ENCODE assay signal across 26 cellular contexts in the genomic region with DNA sequence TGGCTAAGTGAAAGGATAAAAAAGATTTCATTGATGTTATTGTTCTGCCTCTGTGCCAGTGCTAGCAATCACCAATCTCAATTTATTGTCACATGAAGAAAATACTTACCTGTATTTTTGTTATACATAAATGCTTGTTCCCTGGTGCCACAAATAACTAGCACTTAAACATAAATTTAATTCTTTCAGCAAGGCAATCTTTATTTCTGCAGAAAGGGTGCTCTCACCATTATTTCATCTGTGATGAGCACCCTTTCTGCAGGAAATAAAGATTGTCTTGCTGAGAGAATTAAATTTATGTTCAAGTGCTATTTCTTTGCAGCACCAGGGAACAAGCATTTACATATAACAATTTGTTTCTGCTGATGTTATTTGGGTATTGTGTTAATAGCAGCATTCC.
A peak's percentile ranks its signal among the peaks of the same experiment; 100 is the strongest.
DNase-seq lines count a peak whose midpoint lies in the region; ATAC-seq, FAIRE-seq and TF ChIP-seq lines count a peak whose summit lies in the region.
"Had no signal": no experiment of that assay in that cellular context is flagged by ENCODE, and none has a peak within 500 bp of the region (broad histone marks: within the 10 kb centered on the region; RNA-seq: fewer than 3 reads in every experiment).

No MANE protein-coding gene starts in this region.

- H3K27me3 ChIP-seq in HCT116 (ENCODE audit: insufficient read depth, low read length) (no peaks in the 10 kb centered on the region), K562 (ENCODE audit: control insufficient read depth in 2 of 2, insufficient read depth in 2 of 2, low read length in 2 of 2) (no peaks in the 10 kb centered on the region; a peak in 1 of 5 replicates)
- H3K27me3 ChIP-seq: BE2C, BLaER1 had no signal

- H3K9me2 ChIP-seq in HCT116 (ENCODE audit: insufficient read depth) = no peaks in the 10 kb centered on the region

- peaks cover 12% of the 10 kb centered on the region for H3K9me3 Mint-ChIP-seq in activated T-cell treated with anti-CD3 and anti-CD28 coated beads, Interleukin-2, amount 50 U/mL, for 24 hours

- no peak overlapping the region for H3K27ac Mint-ChIP-seq in activated T-cell treated with anti-CD3 and anti-CD28 coated beads, Interleukin-2, amount 50 U/mL, for 24 hours
- H3K27ac Mint-ChIP-seq: CD14-positive monocyte; CD4-positive, alpha-beta memory T cell; CD4-positive, CD25-positive, alpha-beta regulatory T cell had no signal

- CTCF ChIA-PET in HCT116 (lab: Charles Lee) (no interaction called here), HEK293 (lab: Yijun Ruan, JAX) (no interaction called here), K562 (lab: Yijun Ruan, JAX; ENCODE audit: low intra/inter-chr PET ratio) (no interaction called here)

- TF ChIP-seq CTCF in HCT116 (IDR thresholded peaks at IDR 0.05 in 2 of 3, conservative IDR thresholded peaks at IDR 0.05 in 1 of 3; ENCODE audit: borderline replicate concordance in 1 of 3, insufficient read depth in 1 of 3, low read depth in 2 of 3, low read length in 2 of 3) (no peak), HEK293 (tag by site-specific recombination; IDR thresholded peaks at IDR 0.05) (no peak), K562 (IDR thresholded peaks at IDR 0.05 in 2 of 3, conservative IDR thresholded peaks at IDR 0.05 in 1 of 3; ENCODE audit: insufficient read depth in 2 of 3, low read depth in 1 of 3, low read length in 3 of 3) (no peak)

- TF ChIP-seq EP300 in K562 (IDR thresholded peaks at IDR 0.05; ENCODE audit: low read length) = no peak

- no peaks in the 10 kb centered on the region for H3K36me3 Mint-ChIP-seq in activated T-cell treated with anti-CD3 and anti-CD28 coated beads, Interleukin-2, amount 50 U/mL, for 24 hours (ENCODE audit: low read depth)
- H3K36me3 Mint-ChIP-seq: CD14-positive monocyte; CD4-positive, alpha-beta memory T cell; CD4-positive, CD25-positive, alpha-beta regulatory T cell had no signal

- FAIRE-seq in K562 (lab: Jason Lieb, UNC) = no peak
- FAIRE-seq: A204.1, GM12878, GM12892, GM18507 had no signal

- H3K9me1 ChIP-seq in K562 (ENCODE audit: control insufficient read depth, insufficient read depth, low read length) = no peaks in the 10 kb centered on the region

- H3K4me3 ChIP-seq in HCT116 (replicated peaks in 1 of 2; ENCODE audit: low read depth in 1 of 2, low read length in 2 of 2) (no peak overlapping the region), HEK293 (ENCODE audit: low read depth, low read length) (no peak overlapping the region), K562 (no peak overlapping the region)
- H3K4me3 ChIP-seq: BLaER1, GM12878 had no signal

- no peaks in the 10 kb centered on the region for H3K4me1 Mint-ChIP-seq in activated T-cell treated with anti-CD3 and anti-CD28 coated beads, Interleukin-2, amount 50 U/mL, for 24 hours (ENCODE audit: low read depth)
- H3K4me1 Mint-ChIP-seq: CD14-positive monocyte; CD4-positive, alpha-beta memory T cell; CD4-positive, CD25-positive, alpha-beta regulatory T cell; CD8-positive, alpha-beta memory T cell had no signal

- TF ChIP-seq POLR2A in HCT116 (IDR thresholded peaks at IDR 0.05; ENCODE audit: borderline replicate concordance, extremely low read depth, insufficient read depth, insufficient read length) (no peak), K562 (conservative IDR thresholded peaks at IDR 0.05) (no peak)

- POLR2A ChIA-PET in HCT116 (lab: Charles Lee) (no interaction called here), HEK293 (lab: Yijun Ruan, JAX) (no interaction called here), K562 (lab: Yijun Ruan, JAX) (no interaction called here)

- H2AFZ ChIP-seq in HCT116 (ENCODE audit: low read depth, low read length, poor library complexity, severe bottlenecking) (no peak overlapping the region), K562 (ENCODE audit: low read depth, low read length) (no peak overlapping the region)

- H3K4me3 Mint-ChIP-seq in activated T-cell treated with anti-CD3 and anti-CD28 coated beads, Interleukin-2, amount 50 U/mL, for 24 hours = no peak overlapping the region
- H3K4me3 Mint-ChIP-seq: CD14-positive monocyte; CD4-positive, alpha-beta memory T cell; CD4-positive, CD25-positive, alpha-beta regulatory T cell; CD8-positive, alpha-beta memory T cell had no signal

- in situ Hi-C loops in K562 (cut with MboI) = no loop called here

- H3K36me3 ChIP-seq in HCT116 (ENCODE audit: control insufficient read depth in 1 of 2, insufficient read depth in 2 of 2, low read length in 2 of 2) (no peaks in the 10 kb centered on the region), HEK293 (ENCODE audit: control insufficient read depth in 2 of 2, insufficient read depth in 1 of 2, low read length in 2 of 2) (no peaks in the 10 kb centered on the region), K562 (ENCODE audit: control insufficient read depth, insufficient read depth, low read length) (no peaks in the 10 kb centered on the region)
- H3K36me3 ChIP-seq: BE2C, BLaER1 had no signal

- no peaks in the 10 kb centered on the region for H4K20me1 ChIP-seq in HCT116 (ENCODE audit: insufficient read depth)
- no peaks in the 10 kb centered on the region for H4K20me1 ChIP-seq in K562 (replicated peaks; ENCODE audit: control insufficient read depth, insufficient read depth, low read length)
- H4K20me1 ChIP-seq: BLaER1 had no signal

- BruUV-seq in HCT116 (replicated peaks; lab: Mats Ljungman, UMichigan) (no TSS peak), K562 (replicated peaks; lab: Mats Ljungman, UMichigan) (no TSS peak)

- H3K4me1 ChIP-seq in HCT116 (ENCODE audit: control insufficient read depth in 1 of 2, insufficient read depth in 2 of 2, low read length in 2 of 2) (no peaks in the 10 kb centered on the region), HEK293 (ENCODE audit: control insufficient read depth, insufficient read depth, low read length) (no peaks in the 10 kb centered on the region), K562 (replicated peaks in 1 of 2; ENCODE audit: control insufficient read depth in 2 of 2, insufficient read depth in 2 of 2, low read length in 2 of 2) (0 out of 5 replicates have a peak, but pooled peaks cover 0 to 4% of the 10 kb centered on the region in 2 experiments)
- H3K4me1 ChIP-seq: BE2C, BLaER1 had no signal

- TF ChIP-seq RAD21 in HCT116 (IDR thresholded peaks at IDR 0.05; ENCODE audit: low read depth) (no peak), K562 (CRISPR knock-in tag; conservative IDR thresholded peaks at IDR 0.05 in 1 of 2, IDR thresholded peaks at IDR 0.05 in 1 of 2) (no peak)

- ATAC-seq in HCT116 (no peak), K562 (no peak), GM21390 (IDR thresholded peaks at IDR 0.05; ENCODE audit: unreplicated experiment) (no peak)
- ATAC-seq: GM12878 had no signal

- H3K9ac ChIP-seq in HCT116 (ENCODE audit: low read length) = no peak overlapping the region
- H3K9ac ChIP-seq in K562 (ENCODE audit: insufficient read depth in 1 of 2, low read depth in 2 of 2, low read length in 2 of 2) = no peak overlapping the region
- H3K9ac ChIP-seq: BLaER1 had no signal

- H3K27ac ChIP-seq in HCT116 (ENCODE audit: low read depth, low read length) (no peak overlapping the region), HEK293 (ENCODE audit: extremely low read depth, low read depth, low read length) (no peak overlapping the region), K562 (ENCODE audit: extremely low read depth, low read depth, low read length) (no peak overlapping the region)
- H3K27ac ChIP-seq: BLaER1 had no signal

- no peak for DNase-seq in HCT116 (ENCODE audit: low read depth, low spot score)
- no peak for DNase-seq in K562 (ENCODE audit: extremely low read depth in 1 of 4, low spot score in 3 of 4)
- DNase-seq in UCSD-AML1 (lab: John Stamatoyannopoulos, UW; ENCODE audit: unreplicated experiment) = no peak
- no peak for DNase-seq in activated T-cell treated with anti-CD3 and anti-CD28 coated beads, Interleukin-2, amount 50 U/mL, for 24 hours
- DNase-seq: 8988T; ACHN; BE2C; C1 segment of cervical spinal cord; CD4-positive, alpha-beta memory T cell; CD4-positive, CD25-positive, alpha-beta regulatory T cell; CD8-positive, alpha-beta memory T cell; COR-L47; DMS 273 treated with DMSO at 0.1 percent for 48 hours; DMS153; DMS79; DND-41; EL; GDM1 had no signal

- H3K79me2 ChIP-seq in HCT116 (ENCODE audit: insufficient read depth, low read length) = no peaks in the 10 kb centered on the region
- no peaks in the 10 kb centered on the region for H3K79me2 ChIP-seq in K562 (ENCODE audit: control insufficient read depth, insufficient read depth, low read length)

- no peaks in the 10 kb centered on the region for H3K27me3 Mint-ChIP-seq in activated T-cell treated with anti-CD3 and anti-CD28 coated beads, Interleukin-2, amount 50 U/mL, for 24 hours
- H3K27me3 Mint-ChIP-seq: CD4-positive, alpha-beta memory T cell; CD4-positive, CD25-positive, alpha-beta regulatory T cell had no signal

- H3K4me2 ChIP-seq in HCT116 (ENCODE audit: low read length) = no peak overlapping the region
- H3K4me2 ChIP-seq in K562 (ENCODE audit: insufficient read depth, low read length) = no peak overlapping the region
- H3K4me2 ChIP-seq: BLaER1 had no signal

- H3K9me3 ChIP-seq in HCT116 (ENCODE audit: control insufficient read depth in 1 of 2, insufficient read depth in 1 of 2, low read depth in 1 of 2, low read length in 2 of 2) = peaks cover 7 to 14% of the 10 kb centered on the region in 2 experiments; a peak in 2 of 4 replicates
- no peaks in the 10 kb centered on the region for H3K9me3 ChIP-seq in HEK293 (ENCODE audit: control insufficient read depth, insufficient read depth, low read depth, low read length)
- peaks cover 4% of the 10 kb centered on the region; the same call in 1 of the 2 replicates for H3K9me3 ChIP-seq in K562 (replicated peaks; ENCODE audit: control insufficient read depth, insufficient read depth, low read depth, low read length)
- H3K9me3 ChIP-seq: BE2C had no signal

- intact Hi-C loops in HCT116 (cut with micrococcal nuclease) = no loop called here
- intact Hi-C loops in K562 (cut with micrococcal nuclease) = no loop called here

- RAD21 ChIA-PET in HCT116 (lab: Charles Lee; ENCODE audit: low non-redundant PET in 1 of 2, low total read pairs in 2 of 2, uncharacterized antibody in 2 of 2, unreplicated experiment in 2 of 2) = no interaction called here

TF ChIP-seq in HCT116, 20 proteins besides CTCF, POLR2A, EP300 and RAD21:
- TF ChIP-seq TCF7L2 (IDR thresholded peaks at IDR 0.05; ENCODE audit: borderline replicate concordance, extremely low read depth, insufficient read depth, insufficient read length) = no peak
- TF ChIP-seq CBX3 (IDR thresholded peaks at IDR 0.05; ENCODE audit: low read depth) = peak; percentile 89; the same call in 1 of the 2 replicates

TF ChIP-seq in HEK293, 187 proteins besides CTCF, POLR2A, EP300 and RAD21 (continues in another document):
- peak; percentile 95 for TF ChIP-seq SETDB1 (IDR thresholded peaks at IDR 0.05; ENCODE audit: insufficient read length, low read length)

TF ChIP-seq in K562, 482 proteins besides CTCF, POLR2A, EP300 and RAD21 (continues in another document):
- TF ChIP-seq XRCC3 (IDR thresholded peaks at IDR 0.05) = no peak
- TF ChIP-seq NFXL1 (CRISPR knock-in tag; IDR thresholded peaks at IDR 0.05) = no peak
- no peak for TF ChIP-seq ZBTB17 (CRISPR knock-in tag; IDR thresholded peaks at IDR 0.05)
- peak; percentile 87 for TF ChIP-seq TRIM28 (IDR thresholded peaks at IDR 0.05)
- TF ChIP-seq CBX3 (IDR thresholded peaks at IDR 0.05; ENCODE audit: borderline replicate concordance in 1 of 2, low read length in 2 of 2) = peak in 1 of 2 experiments; percentile 97; a peak in 2 of 3 replicates
